ENCODE assay signal across 12 cellular contexts in the genomic region with DNA sequence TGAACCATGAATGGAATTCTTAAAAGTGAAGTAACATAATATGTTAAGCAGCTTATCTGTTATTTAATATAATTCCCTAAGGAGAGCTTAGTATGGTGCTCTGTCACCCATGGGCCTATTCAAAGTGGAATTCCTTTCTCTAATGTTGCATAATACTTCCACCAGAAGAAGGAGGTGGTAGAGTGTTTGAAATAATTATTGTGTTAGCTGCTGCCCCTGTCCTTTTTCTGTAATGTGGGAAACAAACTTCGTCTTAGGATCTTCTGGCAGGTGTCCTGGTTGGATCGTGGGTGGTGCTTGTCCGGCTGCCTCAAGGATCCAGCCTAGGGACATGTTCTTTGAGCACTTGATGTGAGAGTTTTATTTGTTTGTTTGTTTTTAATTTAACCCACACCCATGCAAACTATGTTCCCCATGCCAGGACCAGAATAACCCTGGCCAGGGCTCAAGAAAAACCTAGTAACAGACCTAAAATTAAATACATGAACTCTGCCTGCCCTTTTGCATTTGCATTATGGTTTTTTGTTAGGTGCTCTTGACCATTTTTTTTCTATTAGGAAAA. TPM values are rescaled to one million over a fixed set of nuclear protein-coding genes. Genes with fewer than 3 reads are reported as not detected.
A peak's percentile ranks its signal among the peaks of the same experiment; 100 is the strongest.
DNase-seq lines count a peak whose midpoint lies in the region; ATAC-seq, FAIRE-seq and TF ChIP-seq lines count a peak whose summit lies in the region.
"Had no signal": no experiment of that assay in that cellular context is flagged by ENCODE, and none has a peak within 500 bp of the region (broad histone marks: within the 10 kb centered on the region; RNA-seq: fewer than 3 reads in every experiment).

No MANE protein-coding gene starts in this region.

- H3K4me1 Mint-ChIP-seq in mesothelial cell of epicardium, result peaks cover 19% of the 10 kb centered on the region
- H3K4me1 Mint-ChIP-seq: natural killer cell had no signal

- H3K36me3 Mint-ChIP-seq in mesothelial cell of epicardium, result peaks cover 10% of the 10 kb centered on the region
- H3K36me3 Mint-ChIP-seq: natural killer cell had no signal

- H3K4me2 ChIP-seq in A549, result peak overlapping the region; percentile 49

- TF ChIP-seq EP300 in A549 (IDR thresholded peaks at IDR 0.05), result no peak

- H3K27ac ChIP-seq in A549, result 0 out of 6 replicates have a peak overlapping the region, but pooled peaks of 1 of the 2 experiments have one; percentile 29

- no peaks in the 10 kb centered on the region for H3K9me3 ChIP-seq in A549

- FAIRE-seq in A549 (lab: Jason Lieb, UNC) (no peak), urothelium cell line (lab: Jason Lieb, UNC) (no peak)

- TF ChIP-seq CTCF in A549 (IDR thresholded peaks at IDR 0.05) (no peak), mesothelial cell of epicardium (IDR thresholded peaks at IDR 0.05; ENCODE audit: unreplicated experiment) (no peak)

- peak in 1 of 2 experiments; percentile 48 for DNase-seq in A549 (ENCODE audit: low read depth in 1 of 2, low spot score in 1 of 2)
- DNase-seq in dedifferentiated amniotic fluid mesenchymal stem cell (ENCODE audit: extremely low spot score), result peak; percentile 28
- DNase-seq in mesothelial cell of epicardium (ENCODE audit: low spot score in 2 of 2, unreplicated experiment in 2 of 2), result no peak
- no peak for DNase-seq in activated T-cell treated with anti-CD3 and anti-CD28 coated beads, Interleukin-2, amount 50 U/mL, for 48 hours
- no peak for DNase-seq in urothelium cell line (ENCODE audit: low spot score)
- DNase-seq in activated effector memory CD4-positive, alpha-beta T cell treated with anti-CD3 and anti-CD28 coated beads, Interleukin-2, amount 50 U/mL, for 16 hours, result no peak
- no peak for DNase-seq in NOMO-1 (lab: John Stamatoyannopoulos, UW; ENCODE audit: unreplicated experiment in 2 of 2)
- DNase-seq: activated T-cell treated with anti-CD3 and anti-CD28 coated beads, Interleukin-2, amount 50 U/mL, for 4 hours; natural killer cell; NCI-H187 treated with DMSO at 0.1 percent for 48 hours; T-cell had no signal

- H3K4me1 ChIP-seq in A549, result peaks cover 18% of the 10 kb centered on the region

- peak overlapping the region; percentile 81 for H3K27ac Mint-ChIP-seq in mesothelial cell of epicardium
- H3K27ac Mint-ChIP-seq: natural killer cell, T-cell had no signal

- CTCF ChIA-PET in A549 (lab: Yijun Ruan, JAX), result interaction anchor here (0.8 to 2.4 kb wide), 3 partner anchors 12 to 66 kb away, joined by 3 to 5 read pairs (median 3); no protein-coding TSS in a partner anchor

- ATAC-seq in A549 (peak in 1 of 2 experiments; percentile 77; a peak in 3 of 6 replicates), HG02571 (IDR thresholded peaks at IDR 0.05; ENCODE audit: unreplicated experiment) (peak; percentile 65)
- ATAC-seq: activated T-cell treated with anti-CD3 and anti-CD28 coated beads, Interleukin-2, amount 50 U/mL, for 4 hours; natural killer cell; T-cell had no signal

- no peaks in the 10 kb centered on the region for H3K27me3 Mint-ChIP-seq in mesothelial cell of epicardium (ENCODE audit: low read depth)
- H3K27me3 Mint-ChIP-seq: T-cell had no signal

- H3K9me3 Mint-ChIP-seq in mesothelial cell of epicardium, result peaks cover 4% of the 10 kb centered on the region
- H3K9me3 Mint-ChIP-seq: activated T-cell treated with anti-CD3 and anti-CD28 coated beads, Interleukin-2, amount 50 U/mL, for 4 hours; natural killer cell; T-cell had no signal

- no peak for TF ChIP-seq RAD21 in A549 (conservative IDR thresholded peaks at IDR 0.05 in 1 of 2, IDR thresholded peaks at IDR 0.05 in 1 of 2)

- no peak overlapping the region for H3K4me3 ChIP-seq in A549

- POLR2A ChIA-PET in A549 (lab: Yijun Ruan, JAX), result interaction anchor here (0.6 kb wide), 1 partner anchor 14 kb away, joined by 6 read pairs; no protein-coding TSS in a partner anchor

- H3K4me3 Mint-ChIP-seq in mesothelial cell of epicardium, result no peak overlapping the region
- H3K4me3 Mint-ChIP-seq: activated T-cell treated with anti-CD3 and anti-CD28 coated beads, Interleukin-2, amount 50 U/mL, for 4 hours; natural killer cell; T-cell had no signal

- 24% methylated on average over 3 of the region's 3 CpGs for WGBS in A549 (ENCODE audit: missing lambda C conversion rate)

- no peak for TF ChIP-seq POLR2A in A549 (IDR thresholded peaks at IDR 0.05; ENCODE audit: low read length)

TF ChIP-seq in A549, 52 proteins besides CTCF, POLR2A, EP300 and RAD21:
- TF ChIP-seq JUNB (IDR thresholded peaks at IDR 0.05) (no peak), CEBPB (IDR thresholded peaks at IDR 0.05) (peak in 1 of 2 experiments; percentile 66; a peak in 2 of 4 replicates)

RNA-seq across cellular contexts. Expression of gene ZNRF1, which starts 46.1 kb away (rescaled TPM):
- 21.4 and 22.6 TPM in 2 replicates for polyA plus RNA-seq in A549 (2011; rRNA removed)
- polyA plus RNA-seq in A549 (2012; cell fraction: cytosol; rRNA removed), result 21.5 and 26.1 TPM in 2 replicates
- polyA plus RNA-seq in A549 (2012; cell fraction: nucleus; rRNA removed), result 28.3 and 29.3 TPM in 2 replicates
- 18.6 to 19.8 TPM (median 19.2 TPM) in 3 replicates for polyA plus RNA-seq in A549 (2017; fragmentation: RNase III; extraction: RNeasy Plus Mini Kit Qiagen cat#74134 plus additional on column Dnase treatment)
- 28.1 and 28.2 TPM in 2 replicates for polyA minus RNA-seq in A549 (2011; rRNA and poly(A)+ RNA removed)
- 52.9 to 55.0 TPM (median 53.1 TPM) in 3 replicates for total RNA-seq in mesothelial cell of epicardium

RNA-seq across cellular contexts. Expression of gene WDR59, which starts 60.0 kb away (rescaled TPM):
- polyA plus RNA-seq in A549 (2011; rRNA removed), result 52.2 and 57.2 TPM in 2 replicates
- polyA plus RNA-seq in A549 (2012; cell fraction: cytosol; rRNA removed), result 39.5 and 54.7 TPM in 2 replicates
- polyA plus RNA-seq in A549 (2012; cell fraction: nucleus; rRNA removed), result 135 TPM in 2 replicates
- polyA plus RNA-seq in A549 (2017; fragmentation: RNase III; extraction: RNeasy Plus Mini Kit Qiagen cat#74134 plus additional on column Dnase treatment), result 31.4 to 40.8 TPM (median 33.4 TPM) in 3 replicates
- polyA minus RNA-seq in A549 (2011; rRNA and poly(A)+ RNA removed), result 67.1 and 87.5 TPM in 2 replicates
- total RNA-seq in mesothelial cell of epicardium, result 115 to 134 TPM (median 127 TPM) in 3 replicates
